ENCODE assay signal across 15 cellular contexts in genomic region chr6:40877362-40877761, GRCh38.
DNase-seq lines count a peak whose midpoint lies in the region; ATAC-seq, FAIRE-seq and TF ChIP-seq lines count a peak whose summit lies in the region.
"Had no signal": no experiment of that assay in that cellular context is flagged by ENCODE, and none has a peak within 500 bp of the region (broad histone marks: within the 10 kb centered on the region; RNA-seq: fewer than 3 reads in every experiment).

No MANE protein-coding gene starts in this region.

- DNase-seq in activated CD8-positive, alpha-beta memory T cell treated with anti-CD3 and anti-CD28 coated beads, Interleukin-2, amount 10 ng/mL, durations not matched to agents 7 days and 5 days, result no peak
- DNase-seq in activated CD8-positive, alpha-beta memory T cell treated with anti-CD3 and anti-CD28 coated beads for 24 hours, result no peak
- DNase-seq in T-helper 2 cell treated with Interferon-gamma antibody and Interleukin-4, amounts not matched to agents 5 μg/mL and 100 μg/mL, for 36 hours (ENCODE audit: low spot score), result peak; percentile 32
- DNase-seq in stimulated activated CD8-positive, alpha-beta memory T cell treated with anti-CD3 and anti-CD28 coated beads, Interleukin-15, amount 100 ng/mL, for 48 hours (ENCODE audit: low read depth in 2 of 2), result peak; percentile 23 to 44
- DNase-seq in D721Med (ENCODE audit: insufficient read length, low spot score), result no peak
- DNase-seq in T-helper 9 cell, result no peak
- DNase-seq in NCI-H2029 treated with DMSO at 0.1 percent for 48 hours (lab: John Stamatoyannopoulos, UW), result no peak
- DNase-seq: dermis blood vessel endothelial cell, NCI-H1092, NCI-H748 treated with DMSO at 0.1 percent for 48 hours, PC-9, SK-N-SH had no signal

- H3K36me3 Mint-ChIP-seq in activated CD8-positive, alpha-beta memory T cell treated with anti-CD3 and anti-CD28 coated beads, Interleukin-2, amount 10 ng/mL, durations not matched to agents 7 days and 5 days, result no peaks in the 10 kb centered on the region
- no peaks in the 10 kb centered on the region for H3K36me3 Mint-ChIP-seq in T-helper 2 cell treated with Interferon-gamma antibody and Interleukin-4, amounts not matched to agents 5 μg/mL and 100 μg/mL, for 36 hours (ENCODE audit: low read depth)
- H3K36me3 Mint-ChIP-seq: naive thymus-derived CD4-positive, alpha-beta T cell had no signal

- peaks cover 36% of the 10 kb centered on the region for H3K27me3 Mint-ChIP-seq in activated CD8-positive, alpha-beta memory T cell treated with anti-CD3 and anti-CD28 coated beads, Interleukin-2, amount 10 ng/mL, durations not matched to agents 7 days and 5 days
- peaks cover 11% of the 10 kb centered on the region for H3K27me3 Mint-ChIP-seq in T-helper 2 cell treated with Interferon-gamma antibody and Interleukin-4, amounts not matched to agents 5 μg/mL and 100 μg/mL, for 36 hours (ENCODE audit: low read depth)

- FAIRE-seq in D721Med (lab: Jason Lieb, UNC), result no peak
- FAIRE-seq: K562 had no signal

- TF ChIP-seq CTCF in D721Med (IDR thresholded peaks at IDR 0.05; ENCODE audit: insufficient read depth, missing control alignments), result no peak

- H3K4me3 Mint-ChIP-seq in activated CD8-positive, alpha-beta memory T cell treated with anti-CD3 and anti-CD28 coated beads, Interleukin-2, amount 10 ng/mL, durations not matched to agents 7 days and 5 days, result no peak overlapping the region
- no peak overlapping the region for H3K4me3 Mint-ChIP-seq in T-helper 2 cell treated with Interferon-gamma antibody and Interleukin-4, amounts not matched to agents 5 μg/mL and 100 μg/mL, for 36 hours
- H3K4me3 Mint-ChIP-seq: naive thymus-derived CD4-positive, alpha-beta T cell had no signal

- peak; percentile 58 for ATAC-seq in activated CD8-positive, alpha-beta memory T cell treated with anti-CD3 and anti-CD28 coated beads, Interleukin-2, amount 10 ng/mL, durations not matched to agents 7 days and 5 days
- ATAC-seq in esophagus mucosa, result peak; percentile 34
- ATAC-seq: K562; naive thymus-derived CD4-positive, alpha-beta T cell had no signal

- no peaks in the 10 kb centered on the region for H3K9me3 Mint-ChIP-seq in activated CD8-positive, alpha-beta memory T cell treated with anti-CD3 and anti-CD28 coated beads, Interleukin-2, amount 10 ng/mL, durations not matched to agents 7 days and 5 days (ENCODE audit: low read depth)
- H3K9me3 Mint-ChIP-seq in T-helper 2 cell treated with Interferon-gamma antibody and Interleukin-4, amounts not matched to agents 5 μg/mL and 100 μg/mL, for 36 hours, result no peaks in the 10 kb centered on the region

- H3K27ac Mint-ChIP-seq in activated CD8-positive, alpha-beta memory T cell treated with anti-CD3 and anti-CD28 coated beads, Interleukin-2, amount 10 ng/mL, durations not matched to agents 7 days and 5 days, result no peak overlapping the region
- H3K27ac Mint-ChIP-seq in T-helper 2 cell treated with Interferon-gamma antibody and Interleukin-4, amounts not matched to agents 5 μg/mL and 100 μg/mL, for 36 hours, result no peak overlapping the region
- H3K27ac Mint-ChIP-seq: naive thymus-derived CD4-positive, alpha-beta T cell had no signal

- H3K4me1 Mint-ChIP-seq in activated CD8-positive, alpha-beta memory T cell treated with anti-CD3 and anti-CD28 coated beads, Interleukin-2, amount 10 ng/mL, durations not matched to agents 7 days and 5 days, result peaks cover 9% of the 10 kb centered on the region
- peaks cover 7% of the 10 kb centered on the region for H3K4me1 Mint-ChIP-seq in T-helper 2 cell treated with Interferon-gamma antibody and Interleukin-4, amounts not matched to agents 5 μg/mL and 100 μg/mL, for 36 hours (ENCODE audit: low read depth)

- CTCF ChIA-PET in activated CD8-positive, alpha-beta memory T cell treated with anti-CD3 and anti-CD28 coated beads, Interleukin-2, amount 10 ng/mL, durations not matched to agents 7 days and 5 days (lab: Charles Lee), result no interaction called here

Comparison
In these comparisons a context has a peak if more than half of its experiments do, and no peak if none do; other contexts are left out.
1. DNase-seq: peak in T-helper 2 cell treated with Interferon-gamma antibody and Interleukin-4, amounts not matched to agents 5 μg/mL and 100 μg/mL, for 36 hours (single experiment) and stimulated activated CD8-positive, alpha-beta memory T cell treated with anti-CD3 and anti-CD28 coated beads, Interleukin-15, amount 100 ng/mL, for 48 hours (2 of 2); none in activated CD8-positive, alpha-beta memory T cell treated with anti-CD3 and anti-CD28 coated beads, Interleukin-2, amount 10 ng/mL, durations not matched to agents 7 days and 5 days (single experiment), activated CD8-positive, alpha-beta memory T cell treated with anti-CD3 and anti-CD28 coated beads for 24 hours (single experiment), D721Med (single experiment), T-helper 9 cell (single experiment) and NCI-H2029 treated with DMSO at 0.1 percent for 48 hours (single experiment).